8 cellular contexts compared by ENCODE assay signal in the genomic region with DNA sequence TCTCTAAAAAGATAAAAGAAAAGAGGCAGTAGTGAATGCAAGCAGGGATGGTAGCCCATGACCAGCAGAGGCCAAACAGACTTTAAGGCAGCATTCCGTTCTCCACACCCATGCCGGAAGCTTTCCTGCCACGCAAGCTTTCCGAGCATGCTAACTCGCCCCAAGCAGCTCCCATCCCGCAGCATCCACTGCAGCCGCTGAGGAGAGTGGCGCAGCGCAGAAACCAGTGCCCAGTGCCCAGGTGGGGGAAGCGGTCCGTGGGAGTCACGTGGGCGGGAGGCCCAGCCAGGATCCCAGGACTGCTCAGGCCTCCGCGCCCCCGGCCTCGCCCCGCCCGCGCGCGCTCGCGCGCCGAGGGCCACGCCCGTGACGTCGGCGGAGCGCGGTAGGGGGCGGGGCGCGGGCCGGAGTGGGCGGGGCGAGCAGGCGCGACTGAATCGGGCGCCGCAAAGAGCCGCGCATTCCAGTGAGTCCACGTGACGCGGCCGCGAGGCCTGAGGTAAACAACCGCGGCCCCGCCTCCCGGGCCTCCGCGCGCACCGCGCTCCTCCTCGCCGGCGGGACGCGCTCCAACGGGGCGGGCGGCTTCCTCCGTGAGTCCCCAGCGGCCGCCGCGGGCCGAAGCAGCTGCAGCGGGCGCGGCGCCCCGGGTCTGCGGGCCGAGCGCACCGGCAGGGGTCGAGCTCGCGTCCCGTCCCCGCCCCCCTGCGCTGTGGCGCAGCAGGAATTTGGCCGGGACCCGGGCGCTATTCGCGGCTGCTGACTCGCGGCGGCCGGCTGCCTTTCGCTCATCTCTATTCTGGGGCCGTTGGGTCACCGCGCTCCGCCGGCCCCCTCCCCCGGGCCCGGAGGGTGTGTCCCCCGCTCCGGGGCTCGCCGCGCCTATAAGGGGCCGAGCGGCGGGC. TPM values are rescaled to one million over a fixed set of nuclear protein-coding genes. Genes with fewer than 3 reads are reported as not detected.
DNase-seq lines count a peak whose midpoint lies in the region; ATAC-seq and TF ChIP-seq lines count a peak whose summit lies in the region.

A gene with protein sequence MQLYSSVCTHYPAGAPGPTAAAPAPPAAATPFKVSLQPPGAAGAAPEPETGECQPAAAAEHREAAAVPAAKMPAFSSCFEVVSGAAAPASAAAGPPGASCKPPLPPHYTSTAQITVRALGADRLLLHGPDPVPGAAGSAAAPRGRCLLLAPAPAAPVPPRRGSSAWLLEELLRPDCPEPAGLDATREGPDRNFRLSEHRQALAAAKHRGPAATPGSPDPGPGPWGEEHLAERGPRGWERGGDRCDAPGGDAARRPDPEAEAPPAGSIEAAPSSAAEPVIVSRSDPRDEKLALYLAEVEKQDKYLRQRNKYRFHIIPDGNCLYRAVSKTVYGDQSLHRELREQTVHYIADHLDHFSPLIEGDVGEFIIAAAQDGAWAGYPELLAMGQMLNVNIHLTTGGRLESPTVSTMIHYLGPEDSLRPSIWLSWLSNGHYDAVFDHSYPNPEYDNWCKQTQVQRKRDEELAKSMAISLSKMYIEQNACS (plus strand): TSS at position 529 of the 905 bp plus-strand sequence. CDS start 383 bp downstream, outside the sequence.

- no peaks in the 10 kb centered on the region for H3K9me3 Mint-ChIP-seq in endodermal cell
- H3K9me3 Mint-ChIP-seq in mesothelial cell of epicardium: no peaks in the 10 kb centered on the region

- ATAC-seq in GM19467 (IDR thresholded peaks at IDR 0.05; ENCODE audit: unreplicated experiment): peak; percentile 85

- H3K36me3 ChIP-seq in endodermal cell (ENCODE audit: control insufficient read depth, insufficient read depth, low read length): no peaks in the 10 kb centered on the region

- no peaks in the 10 kb centered on the region for H3K36me3 Mint-ChIP-seq in endodermal cell (ENCODE audit: low read depth)
- H3K36me3 Mint-ChIP-seq in mesothelial cell of epicardium: no peaks in the 10 kb centered on the region

- H3K4me1 Mint-ChIP-seq in endodermal cell: peaks cover 25% of the 10 kb centered on the region
- H3K4me1 Mint-ChIP-seq in mesothelial cell of epicardium: peaks cover 29% of the 10 kb centered on the region

- H3K4me1 ChIP-seq in endodermal cell (ENCODE audit: control insufficient read depth, insufficient read depth, low read length): no peaks in the 10 kb centered on the region

- DNase-seq in COLO668 (lab: John Stamatoyannopoulos, UW; ENCODE audit: unreplicated experiment): peak; percentile 91
- DNase-seq in HPDE6-E6E7 (ENCODE audit: extremely low spot score): peak; percentile 50
- DNase-seq in NOMO-1 treated with DMSO at 0.1 percent for 48 hours (lab: John Stamatoyannopoulos, UW; ENCODE audit: unreplicated experiment): peak; percentile 88
- DNase-seq in activated CD8-positive, alpha-beta memory T cell treated with anti-CD3 and anti-CD28 coated beads, Interleukin-2, amount 50 U/mL, for 24 hours (ENCODE audit: extremely low read depth): peak; percentile 78
- peak; percentile 94 for DNase-seq in endodermal cell
- DNase-seq in mesothelial cell of epicardium (ENCODE audit: low spot score in 2 of 2, unreplicated experiment in 2 of 2): peak; percentile 93 to 96
- DNase-seq in stimulated activated CD8-positive, alpha-beta memory T cell treated with anti-CD3 and anti-CD28 coated beads, Interleukin-15, amount 100 ng/mL, for 4 hours (ENCODE audit: low read depth in 2 of 2): peak; percentile 81 to 82

- peak within 1 kb of the TSS; percentile 77 for H3K4me3 ChIP-seq in endodermal cell (ENCODE audit: low read length)

- TF ChIP-seq CTCF in endodermal cell (conservative IDR thresholded peaks at IDR 0.05) (peak; percentile 27), mesothelial cell of epicardium (IDR thresholded peaks at IDR 0.05; ENCODE audit: unreplicated experiment) (no peak)

- WGBS in endodermal cell (ENCODE audit: insufficient coverage in 1 of 2, insufficient read length in 1 of 2), 2 experiments: 2 to 23% methylated on average over 10 to 115 of the region's 115 CpGs

- no peaks in the 10 kb centered on the region for H3K27me3 Mint-ChIP-seq in endodermal cell (ENCODE audit: insufficient read depth)
- H3K27me3 Mint-ChIP-seq in mesothelial cell of epicardium (ENCODE audit: low read depth): no peaks in the 10 kb centered on the region

- no peak within 1 kb of the TSS for H3K9ac ChIP-seq in endodermal cell (ENCODE audit: extremely low read depth, low read length, poor library complexity, severe bottlenecking)

- no peaks in the 10 kb centered on the region for H3K9me3 ChIP-seq in endodermal cell (ENCODE audit: control insufficient read depth, low read length)

- H3K27me3 ChIP-seq in endodermal cell (ENCODE audit: control insufficient read depth, insufficient read depth, low read length, poor library complexity, severe bottlenecking): no peaks in the 10 kb centered on the region

- peak within 1 kb of the TSS; percentile 36 for H3K27ac ChIP-seq in endodermal cell (ENCODE audit: low read depth, low read length)

- peak within 1 kb of the TSS; percentile 76 for H3K4me3 Mint-ChIP-seq in endodermal cell
- peak within 1 kb of the TSS; percentile 75 for H3K4me3 Mint-ChIP-seq in mesothelial cell of epicardium

- H3K27ac Mint-ChIP-seq in endodermal cell (peak within 1 kb of the TSS; percentile 91), mesothelial cell of epicardium (peak within 1 kb of the TSS; percentile 91)

RNA-seq across cellular contexts. Expression of the gene that starts here (rescaled TPM):
- 10 to 100 TPM in 1 of 2 donors, 1 to 10 TPM in 1; 8.7 to 12.4 TPM for total RNA-seq in endodermal cell
- 8.2 TPM for polyA plus RNA-seq in endodermal cell (2013, experiment 1 of 2)
- 8.7 TPM for polyA plus RNA-seq in endodermal cell (2013, experiment 2 of 2)
- total RNA-seq in mesothelial cell of epicardium: 11.7 to 12.7 TPM (median 12.4 TPM) in 3 replicates

Comparison
In these comparisons a context has a peak if more than half of its experiments do, and no peak if none do; other contexts are left out.
1. Peak in every context shown above with its lines: DNase-seq, ATAC-seq, H3K4me3 ChIP-seq and H3K27ac ChIP-seq.